ENCODE assay signal across 1 cellular context in the genomic region with DNA sequence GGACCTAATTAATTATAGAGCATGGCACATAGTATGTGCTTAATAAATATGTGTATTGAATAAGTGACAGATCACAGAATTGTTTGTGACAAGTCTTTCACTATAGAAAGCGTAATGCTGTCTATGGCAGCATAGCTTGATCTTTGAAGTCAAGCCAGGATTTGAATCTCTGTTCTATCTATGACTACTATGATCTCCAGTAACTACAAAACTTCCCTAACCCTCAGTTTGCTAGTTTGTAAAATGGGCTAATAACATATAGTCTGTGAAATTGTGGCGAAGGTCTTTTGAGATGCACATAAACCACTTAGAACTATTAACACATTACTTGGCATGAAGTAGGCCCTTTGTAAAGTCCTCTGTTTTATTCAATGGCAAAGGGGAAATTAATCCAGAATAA.
TF ChIP-seq lines count a peak whose summit lies in the region.

No MANE protein-coding gene starts in this region.

TF ChIP-seq in K562, 482 proteins besides CTCF, POLR2A, EP300 and RAD21 (continued from another document):
- TF ChIP-seq ZNF253 (CRISPR knock-in tag; conservative IDR thresholded peaks at IDR 0.05) (no peak), DDX20 (tag; IDR thresholded peaks at IDR 0.05; ENCODE audit: low read depth) (no peak), SMARCA5 (IDR thresholded peaks at IDR 0.05) (0 out of 2 replicates have a peak, but pooled peaks have one; percentile 42), PCBP1 (IDR thresholded peaks at IDR 0.05; ENCODE audit: low read depth, low read length, poor library complexity, severe bottlenecking) (no peak), RCOR1 (IDR thresholded peaks at IDR 0.05; ENCODE audit: borderline replicate concordance in 1 of 2, low read depth in 2 of 2, low read length in 2 of 2) (peak in 1 of 2 experiments; percentile 38; a peak in 1 of 4 replicates), HDAC6 (IDR thresholded peaks at IDR 0.05; ENCODE audit: low read depth, low read length) (no peak), EHMT2 (IDR thresholded peaks at IDR 0.05) (no peak), ZNF354B (CRISPR knock-in tag; IDR thresholded peaks at IDR 0.05) (no peak), U2AF1 (optimal IDR thresholded peaks at IDR 0.05; ENCODE audit: low read depth, low read length) (no peak), ZNF444 (CRISPR knock-in tag; IDR thresholded peaks at IDR 0.05) (no peak), MAZ (CRISPR knock-in tag; conservative IDR thresholded peaks at IDR 0.05 in 1 of 2, IDR thresholded peaks at IDR 0.05 in 1 of 2) (no peak), BCOR (IDR thresholded peaks at IDR 0.05) (peak; percentile 93), ADNP (tag; IDR thresholded peaks at IDR 0.05) (0 out of 2 replicates have a peak, but pooled peaks have one; percentile 46), CBX3 (IDR thresholded peaks at IDR 0.05; ENCODE audit: borderline replicate concordance in 1 of 2, low read length in 2 of 2) (peak in 1 of 2 experiments; percentile 64; a peak in 2 of 3 replicates)
- TF ChIP-seq, protein P1, sequence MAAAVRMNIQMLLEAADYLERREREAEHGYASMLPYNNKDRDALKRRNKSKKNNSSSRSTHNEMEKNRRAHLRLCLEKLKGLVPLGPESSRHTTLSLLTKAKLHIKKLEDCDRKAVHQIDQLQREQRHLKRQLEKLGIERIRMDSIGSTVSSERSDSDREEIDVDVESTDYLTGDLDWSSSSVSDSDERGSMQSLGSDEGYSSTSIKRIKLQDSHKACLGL (CRISPR knock-in tag; IDR thresholded peaks at IDR 0.05; ENCODE audit: borderline replicate concordance, poor library complexity, severe bottlenecking): no peak
